26 cellular contexts compared by ENCODE assay signal in genomic region chr10:48968036-48968435, GRCh38. TPM values are rescaled to one million over a fixed set of nuclear protein-coding genes. Genes with fewer than 3 reads are reported as not detected.
"Had no signal": no experiment of that assay in that cellular context is flagged by ENCODE, and none has a peak within 500 bp of the region (broad histone marks: within the 10 kb centered on the region; RNA-seq: fewer than 3 reads in every experiment).

No MANE protein-coding gene starts in this region.

- H3K4me1 ChIP-seq: SJCRH30 had no signal

- H3K4me3 ChIP-seq: SJCRH30 had no signal

- H3K9me3 ChIP-seq: SJCRH30 had no signal

- DNase-seq: KBM-7; MV-4-11; NCI-H1048; NCI-H1105; NCI-H1417; NCI-H1436 treated with DMSO at 0.1 percent for 48 hours; NCI-H1694; NCI-H187 treated with DMSO at 0.1 percent for 48 hours; NCI-H2081; NCI-H2107; NCI-H2227 treated with DMSO at 0.1 percent for 48 hours; NCI-H524; NCI-H526 treated with DMSO at 0.1 percent for 48 hours; NCI-H748 treated with DMSO at 0.1 percent for 48 hours; NK-92 treated with Interleukin-12 subunit alpha and Interleukin-12 subunit beta, amount 100 ng/mL, for 24 hours; PC-3; SHP77 treated with DMSO at 0.1 percent for 48 hours; SJCRH30 had no signal

- H3K27me3 ChIP-seq: SJCRH30 had no signal

- H3K36me3 ChIP-seq: SJCRH30 had no signal

- H3K27ac ChIP-seq: RWPE1, SJCRH30 had no signal

- ATAC-seq: Panc1, PC-3, SK-N-SH treated with all-trans-retinoic acid at 6 μM for 48 hours had no signal

RNA-seq across cellular contexts. Expression of gene LRRC18, which starts 28.4 kb away (rescaled TPM):
- total RNA-seq: HT-29, LHCN-M2, MCF 10A, NCI-H460, OCI-LY7, PC-3, SJCRH30 had no signal
